Comparison of ENCODE assay signal across 8 cellular contexts in genomic region chr19:1266818-1267440, GRCh38. TPM values are rescaled to one million over a fixed set of nuclear protein-coding genes. Genes with fewer than 3 reads are reported as not detected.
DNase-seq lines count a peak whose midpoint lies in the region; ATAC-seq and TF ChIP-seq lines count a peak whose summit lies in the region.

No MANE protein-coding gene starts in this region.

- intact Hi-C loops in Caco-2 (cut with micrococcal nuclease; ENCODE audit: unreplicated experiment) = loop anchor here (1.0 kb wide), 1 partner anchor 14 kb away; no protein-coding TSS in a partner anchor
- intact Hi-C loops in activated CD4-positive, alpha-beta T cell treated with anti-CD3 and anti-CD28 coated beads, Interleukin-2, amount 10 ng/mL, durations not matched to agents 24 days and 14 days (cut with micrococcal nuclease) = loop anchor here (1.0 kb wide), 1 partner anchor 23 kb away; no protein-coding TSS in a partner anchor

- H3K27me3 Mint-ChIP-seq in Caco-2 (ENCODE audit: insufficient read depth, unreplicated experiment) = no peaks in the 10 kb centered on the region
- H3K27me3 Mint-ChIP-seq in activated CD4-positive, alpha-beta T cell treated with anti-CD3 and anti-CD28 coated beads, Interleukin-2, amount 10 ng/mL, durations not matched to agents 24 days and 14 days = no peaks in the 10 kb centered on the region
- no peaks in the 10 kb centered on the region for H3K27me3 Mint-ChIP-seq in memory B cell

- H3K36me3 Mint-ChIP-seq in Caco-2 (ENCODE audit: insufficient read depth, unreplicated experiment) (peaks cover 70% of the 10 kb centered on the region), memory B cell (peaks cover 21% of the 10 kb centered on the region)
- peaks cover 21% of the 10 kb centered on the region for H3K36me3 Mint-ChIP-seq in activated CD4-positive, alpha-beta T cell treated with anti-CD3 and anti-CD28 coated beads, Interleukin-2, amount 10 ng/mL, durations not matched to agents 24 days and 14 days (ENCODE audit: low read depth)

- H3K4me1 Mint-ChIP-seq in Caco-2 (ENCODE audit: low read depth, unreplicated experiment) = peaks cover 31% of the 10 kb centered on the region
- H3K4me1 Mint-ChIP-seq in activated CD4-positive, alpha-beta T cell treated with anti-CD3 and anti-CD28 coated beads, Interleukin-2, amount 10 ng/mL, durations not matched to agents 24 days and 14 days = peaks cover 44% of the 10 kb centered on the region
- peaks cover 62% of the 10 kb centered on the region for H3K4me1 Mint-ChIP-seq in memory B cell

- POLR2A ChIA-PET in Caco-2 (lab: Charles Lee) = interaction anchor here (0.6 to 3.5 kb wide), 13 partner anchors 11 to 283 kb away, joined by 3 to 70 read pairs (median 8); partner anchors contain the start of genes ATP5F1D, REEP6 and WDR18

- H3K27me3 ChIP-seq in Caco-2 (replicated peaks; ENCODE audit: control insufficient read depth, insufficient read depth, low read length) (no peaks in the 10 kb centered on the region), MG63 (no peaks in the 10 kb centered on the region)

- CTCF ChIA-PET in Caco-2 (lab: Charles Lee) = interaction anchor here (0.6 to 5.4 kb wide), 19 partner anchors 8 to 463 kb away, joined by 3 to 440 read pairs (median 4); partner anchors contain the start of genes ATP5F1D and FAM174C

- H3K4me3 Mint-ChIP-seq in Caco-2 (ENCODE audit: unreplicated experiment) (peak overlapping the region; percentile 79), memory B cell (peak overlapping the region; percentile 80)
- peak overlapping the region; percentile 71 for H3K4me3 Mint-ChIP-seq in activated CD4-positive, alpha-beta T cell treated with anti-CD3 and anti-CD28 coated beads, Interleukin-2, amount 10 ng/mL, durations not matched to agents 24 days and 14 days

- H3K4me3 ChIP-seq in Caco-2 (ENCODE audit: low read depth, low read length) (peak overlapping the region; percentile 58), MG63 (peak overlapping the region; percentile 49)

- no peaks in the 10 kb centered on the region for H3K9me3 Mint-ChIP-seq in Caco-2 (ENCODE audit: unreplicated experiment)
- no peaks in the 10 kb centered on the region for H3K9me3 Mint-ChIP-seq in activated CD4-positive, alpha-beta T cell treated with anti-CD3 and anti-CD28 coated beads, Interleukin-2, amount 10 ng/mL, durations not matched to agents 24 days and 14 days
- no peaks in the 10 kb centered on the region for H3K9me3 Mint-ChIP-seq in memory B cell

- H3K4me1 ChIP-seq in Caco-2 = peaks cover 57% of the 10 kb centered on the region

- ATAC-seq in GM21528 (IDR thresholded peaks at IDR 0.05; ENCODE audit: low FRiP score, unreplicated experiment) (peak; percentile 12), memory B cell (ENCODE audit: low read depth) (peak; percentile 7)

- peak; percentile 76 to 90 for TF ChIP-seq CTCF in Caco-2 (IDR thresholded peaks at IDR 0.05; ENCODE audit: insufficient read depth in 1 of 2, low read depth in 1 of 2, low read length in 1 of 2, severe bottlenecking in 1 of 2, unreplicated experiment in 1 of 2)

- BruUV-seq in Caco-2 (replicated peaks; lab: Mats Ljungman, UMichigan) = no TSS peak

- H3K27ac Mint-ChIP-seq in Caco-2 (ENCODE audit: unreplicated experiment) (peak overlapping the region; percentile 97), memory B cell (peak overlapping the region; percentile 99)
- H3K27ac Mint-ChIP-seq in activated CD4-positive, alpha-beta T cell treated with anti-CD3 and anti-CD28 coated beads, Interleukin-2, amount 10 ng/mL, durations not matched to agents 24 days and 14 days = peak overlapping the region; percentile 69

- H3K9me3 ChIP-seq in Caco-2 (no peaks in the 10 kb centered on the region), MG63 (no peaks in the 10 kb centered on the region)

- no peaks in the 10 kb centered on the region for H3K36me3 ChIP-seq in Caco-2 (ENCODE audit: control insufficient read depth, insufficient read depth, low read length)
- peaks cover 22% of the 10 kb centered on the region for H3K36me3 ChIP-seq in MG63

- DNase-seq in Caco-2 (peak in 1 of 2 experiments; percentile 88), MG63 (no peak), ecto neural progenitor cell (ENCODE audit: low spot score) (peak; percentile 92), memory B cell (ENCODE audit: low spot score in 2 of 2) (peak; percentile 86 to 96), SHP77 (lab: John Stamatoyannopoulos, UW) (no peak)
- DNase-seq in activated CD4-positive, alpha-beta T cell treated with anti-CD3 and anti-CD28 coated beads, Interleukin-2, amount 10 ng/mL, durations not matched to agents 24 days and 14 days = peak; percentile 95
- peak; percentile 54 for DNase-seq in stimulated activated naive CD4-positive, alpha-beta T cell treated with Interleukin-2 at 50 U/mL for 16 hours (lab: John Stamatoyannopoulos, UW)

RNA-seq across cellular contexts. Expression of gene CIRBP, which starts 2.2 kb away (rescaled TPM):
- total RNA-seq in Caco-2 (2022) = 289 and 331 TPM in 2 replicates
- 64.1 and 68.5 TPM in 2 replicates for total RNA-seq in MG63 (2014; rRNA removed; shearing (Covaris generic); ENCODE audit: low replicate concordance)
- 237 TPM in 2 replicates for total RNA-seq in activated CD4-positive, alpha-beta T cell treated with anti-CD3 and anti-CD28 coated beads, Interleukin-2, amount 10 ng/mL, durations not matched to agents 24 days and 14 days

RNA-seq across cellular contexts. Expression of gene FAM174C, which starts 8.4 kb away (rescaled TPM):
- total RNA-seq in Caco-2 (2022) = 51.0 and 56.3 TPM in 2 replicates
- 32.2 and 57.2 TPM in 2 replicates for total RNA-seq in MG63 (2014; rRNA removed; shearing (Covaris generic); ENCODE audit: low replicate concordance)
- 115 and 126 TPM in 2 replicates for total RNA-seq in activated CD4-positive, alpha-beta T cell treated with anti-CD3 and anti-CD28 coated beads, Interleukin-2, amount 10 ng/mL, durations not matched to agents 24 days and 14 days

RNA-seq across cellular contexts. Expression of gene MIDN, which starts 18.5 kb away (rescaled TPM):
- total RNA-seq in Caco-2 (2022) = 125 and 128 TPM in 2 replicates
- 4.6 and 5.7 TPM in 2 replicates for total RNA-seq in MG63 (2014; rRNA removed; shearing (Covaris generic); ENCODE audit: low replicate concordance)
- 72.3 and 82.4 TPM in 2 replicates for total RNA-seq in activated CD4-positive, alpha-beta T cell treated with anti-CD3 and anti-CD28 coated beads, Interleukin-2, amount 10 ng/mL, durations not matched to agents 24 days and 14 days

RNA-seq across cellular contexts. Expression of gene EFNA2, which starts 18.7 kb away (rescaled TPM):
- total RNA-seq in Caco-2 (2022) = 18.6 and 20.6 TPM in 2 replicates
- 0.76 TPM in 1 of 2 replicates, not detected in the other for total RNA-seq in MG63 (2014; rRNA removed; shearing (Covaris generic); ENCODE audit: low replicate concordance)
- not detected in 2 replicates for total RNA-seq in activated CD4-positive, alpha-beta T cell treated with anti-CD3 and anti-CD28 coated beads, Interleukin-2, amount 10 ng/mL, durations not matched to agents 24 days and 14 days

RNA-seq across cellular contexts. Expression of gene ATP5F1D, which starts 25.4 kb away (rescaled TPM):
- 126 and 140 TPM in 2 replicates for total RNA-seq in Caco-2 (2022)
- 29.4 and 33.8 TPM in 2 replicates for total RNA-seq in MG63 (2014; rRNA removed; shearing (Covaris generic); ENCODE audit: low replicate concordance)
- 254 and 269 TPM in 2 replicates for total RNA-seq in activated CD4-positive, alpha-beta T cell treated with anti-CD3 and anti-CD28 coated beads, Interleukin-2, amount 10 ng/mL, durations not matched to agents 24 days and 14 days

Comparison
In these comparisons a context has a peak if more than half of its experiments do, and no peak if none do; other contexts are left out.
1. DNase-seq: peak in activated CD4-positive, alpha-beta T cell treated with anti-CD3 and anti-CD28 coated beads, Interleukin-2, amount 10 ng/mL, durations not matched to agents 24 days and 14 days (single experiment), ecto neural progenitor cell (single experiment), memory B cell (2 of 2) and stimulated activated naive CD4-positive, alpha-beta T cell treated with Interleukin-2 at 50 U/mL for 16 hours (single experiment); none in MG63 (single experiment) and SHP77 (0 of 2).
2. RNA of gene MIDN, which starts 18.5 kb away (total RNA-seq): 125 to 128 TPM in Caco-2 and 72.3 to 82.4 TPM in activated CD4-positive, alpha-beta T cell treated with anti-CD3 and anti-CD28 coated beads, Interleukin-2, amount 10 ng/mL, durations not matched to agents 24 days and 14 days; 4.6 to 5.7 TPM in MG63; every median in the first group is over 10 times any median in the second.
3. Peak in every context shown above with its lines, with median percentiles within 50 percentile points of each other: H3K27ac Mint-ChIP-seq and H3K4me3 Mint-ChIP-seq.